10 cellular contexts compared by ENCODE assay signal in genomic region chr17:2172447-2172938, GRCh38.
DNase-seq lines count a peak whose midpoint lies in the region; FAIRE-seq and TF ChIP-seq lines count a peak whose summit lies in the region.
"Had no signal": no experiment of that assay in that cellular context is flagged by ENCODE, and none has a peak within 500 bp of the region (broad histone marks: within the 10 kb centered on the region; RNA-seq: fewer than 3 reads in every experiment).

No MANE protein-coding gene starts in this region.

- peak overlapping the region; percentile 85 for H3K27ac ChIP-seq in VCaP
- H3K27ac ChIP-seq in cardiac muscle cell: peak overlapping the region; percentile 94
- H3K27ac ChIP-seq in prostate gland: peak overlapping the region; percentile 71 to 79
- H3K27ac ChIP-seq in small intestine (ENCODE audit: low read depth in 1 of 2, low read length in 1 of 2): peak overlapping the region in 1 of 2 donors; percentile 92

- H3K27me3 ChIP-seq in cardiac muscle cell (no peaks in the 10 kb centered on the region), prostate gland (replicated peaks; ENCODE audit: insufficient read depth) (no peaks in the 10 kb centered on the region), small intestine (ENCODE audit: control insufficient read depth in 2 of 2, insufficient read depth in 2 of 2, low read length in 2 of 2) (no peaks in the 10 kb centered on the region)

- TF ChIP-seq CTCF in VCaP (conservative IDR thresholded peaks at IDR 0.05) (no peak), cardiac muscle cell (IDR thresholded peaks at IDR 0.05; ENCODE audit: low read depth, low read length) (no peak), prostate gland (IDR thresholded peaks at IDR 0.05) (peak in 1 of 4 experiments; percentile 3)

- TF ChIP-seq POLR2A in prostate gland (IDR thresholded peaks at IDR 0.05): no peak

- DNase-seq in EL: peak; percentile 87
- peak in 1 of 2 donors; percentile 81 for DNase-seq in cardiac muscle cell (ENCODE audit: low read depth in 1 of 2, low spot score in 1 of 2)
- no peak for DNase-seq in prostate gland (ENCODE audit: low spot score)
- DNase-seq in small intestine: no peak
- no peak for DNase-seq in NCI-H2171 (lab: John Stamatoyannopoulos, UW)
- no peak for DNase-seq in DMS153 treated with DMSO at 0.1 percent for 48 hours (lab: John Stamatoyannopoulos, UW; ENCODE audit: unreplicated experiment)
- no peak for DNase-seq in RPMI8226

- H3K4me1 ChIP-seq in cardiac muscle cell (ENCODE audit: low read depth): peaks cover 65% of the 10 kb centered on the region
- H3K4me1 ChIP-seq in prostate gland (replicated peaks): peaks cover 15% of the 10 kb centered on the region
- peaks cover 0 to 9% of the 10 kb centered on the region in 2 donors for H3K4me1 ChIP-seq in small intestine (ENCODE audit: control insufficient read depth in 2 of 2, insufficient read depth in 1 of 2, low read depth in 1 of 2, low read length in 1 of 2)

- H3K9me3 ChIP-seq in cardiac muscle cell (ENCODE audit: low read depth) (no peaks in the 10 kb centered on the region), prostate gland (no peaks in the 10 kb centered on the region), small intestine (ENCODE audit: control insufficient read depth, low read depth) (no peaks in the 10 kb centered on the region)
- H3K9me3 ChIP-seq: mucosa of descending colon had no signal

- intact Hi-C loops in prostate gland (cut with DNase I): loop anchor here (2.0 kb wide), 1 partner anchor 42 kb away; no protein-coding TSS in a partner anchor

- no peak for FAIRE-seq in small intestine (lab: Jason Lieb, UNC)
- FAIRE-seq: K562 had no signal

- H3K4me3 ChIP-seq in cardiac muscle cell (no peak overlapping the region), prostate gland (no peak overlapping the region), small intestine (ENCODE audit: low read depth in 1 of 2, low read length in 2 of 2) (no peak overlapping the region)
- H3K4me3 ChIP-seq: K562, mucosa of descending colon had no signal

- H3K36me3 ChIP-seq in cardiac muscle cell: peaks cover 4% of the 10 kb centered on the region
- H3K36me3 ChIP-seq in prostate gland: no peaks in the 10 kb centered on the region
- H3K36me3 ChIP-seq in small intestine (ENCODE audit: control insufficient read depth in 2 of 2, insufficient read depth in 2 of 2, low read length in 2 of 2): peaks cover 5 to 8% of the 10 kb centered on the region in 2 donors

- 23% methylated on average over 11 of the region's 11 CpGs for WGBS in prostate gland
- 48 to 81% (median 78%) methylated on average over 11 of the region's 11 CpGs for WGBS in small intestine, 3 donors
